ENCODE assay signal across 16 cellular contexts in genomic region chr17:73201215-73202069, GRCh38. TPM values are rescaled to one million over a fixed set of nuclear protein-coding genes. Genes with fewer than 3 reads are reported as not detected.
DNase-seq lines count a peak whose midpoint lies in the region; ATAC-seq and TF ChIP-seq lines count a peak whose summit lies in the region.
"Had no signal": no experiment of that assay in that cellular context is flagged by ENCODE, and none has a peak within 500 bp of the region (broad histone marks: within the 10 kb centered on the region; RNA-seq: fewer than 3 reads in every experiment).

No MANE protein-coding gene starts in this region.

- H3K27me3 Mint-ChIP-seq in WTC11 (ENCODE audit: low read depth) = no peaks in the 10 kb centered on the region
- H3K27me3 Mint-ChIP-seq: activated CD4-positive, alpha-beta memory T cell treated with anti-CD3 and anti-CD28 coated beads for 36 hours had no signal

- CTCF ChIA-PET in WTC11 (lab: Charles Lee) = no interaction called here

- H3K27ac Mint-ChIP-seq in WTC11 = no peak overlapping the region
- peak overlapping the region; percentile 23 for H3K27ac Mint-ChIP-seq in stimulated activated effector memory CD8-positive, alpha-beta T cell treated with anti-CD3 and anti-CD28 coated beads, Interleukin-12 subunit alpha, Interleukin-12 subunit beta, amount 100 ng/mL, for 72 hours
- H3K27ac Mint-ChIP-seq: activated CD4-positive, alpha-beta memory T cell treated with anti-CD3 and anti-CD28 coated beads for 36 hours had no signal

- intact Hi-C loops in Right ventricle myocardium inferior (cut with DNase I) = no loop called here
- intact Hi-C loops in cardiac septum (cut with DNase I) = no loop called here
- intact Hi-C loops in left ventricle myocardium superior (cut with micrococcal nuclease) = no loop called here

- H3K9me3 Mint-ChIP-seq in WTC11 = no peaks in the 10 kb centered on the region
- H3K9me3 Mint-ChIP-seq in stimulated activated effector memory CD8-positive, alpha-beta T cell treated with anti-CD3 and anti-CD28 coated beads, Interleukin-12 subunit alpha, Interleukin-12 subunit beta, amount 100 ng/mL, for 72 hours = no peaks in the 10 kb centered on the region
- H3K9me3 Mint-ChIP-seq: activated CD4-positive, alpha-beta memory T cell treated with anti-CD3 and anti-CD28 coated beads for 36 hours; brain had no signal

- no peak overlapping the region for H3K4me3 Mint-ChIP-seq in WTC11
- no peak overlapping the region for H3K4me3 Mint-ChIP-seq in stimulated activated effector memory CD8-positive, alpha-beta T cell treated with anti-CD3 and anti-CD28 coated beads, Interleukin-12 subunit alpha, Interleukin-12 subunit beta, amount 100 ng/mL, for 72 hours
- H3K4me3 Mint-ChIP-seq: activated CD4-positive, alpha-beta memory T cell treated with anti-CD3 and anti-CD28 coated beads for 36 hours; brain had no signal

- POLR2A ChIA-PET in WTC11 (lab: Charles Lee) = interaction anchor here (0.6 to 1.0 kb wide), 2 partner anchors 15 to 109 kb away, joined by 3 read pairs; no protein-coding TSS in a partner anchor

- TF ChIP-seq CTCF in WTC11 (IDR thresholded peaks at IDR 0.05) = no peak

- ATAC-seq in Right ventricle myocardium inferior (peak; percentile 54), WTC11 (no peak), left ventricle myocardium superior (peak; percentile 61)
- ATAC-seq in stimulated activated effector memory CD8-positive, alpha-beta T cell treated with anti-CD3 and anti-CD28 coated beads, Interleukin-12 subunit alpha, Interleukin-12 subunit beta, amount 100 ng/mL, for 72 hours = no peak

- H3K4me1 Mint-ChIP-seq in WTC11 = no peaks in the 10 kb centered on the region
- H3K4me1 Mint-ChIP-seq in stimulated activated effector memory CD8-positive, alpha-beta T cell treated with anti-CD3 and anti-CD28 coated beads, Interleukin-12 subunit alpha, Interleukin-12 subunit beta, amount 100 ng/mL, for 72 hours = peaks cover 12% of the 10 kb centered on the region

- no peak for DNase-seq in Right ventricle myocardium inferior (ENCODE audit: missing footprints)
- no peak for DNase-seq in cardiac septum (ENCODE audit: low spot score)
- no peak for DNase-seq in WTC11 (ENCODE audit: low spot score)
- peak; percentile 41 for DNase-seq in left ventricle myocardium superior
- DNase-seq in stimulated activated effector memory CD8-positive, alpha-beta T cell treated with anti-CD3 and anti-CD28 coated beads, Interleukin-12 subunit alpha, Interleukin-12 subunit beta, amount 100 ng/mL, for 72 hours (ENCODE audit: low spot score in 2 of 2) = no peak
- DNase-seq in medulla oblongata (ENCODE audit: extremely low spot score) = no peak
- DNase-seq in T-helper 9 cell = no peak
- DNase-seq in cerebellar nuclear complex (lab: John Stamatoyannopoulos, UW) = no peak
- DNase-seq: activated CD4-positive, alpha-beta memory T cell treated with anti-CD3 and anti-CD28 coated beads for 36 hours; hippocampal formation; Kasumi-1; NCI-H1930; SJCRH30; stimulated activated CD4-positive, alpha-beta T cell treated with anti-CD3 and anti-CD28 coated beads, Interleukin-15, amount 100 ng/mL, for 24 hours had no signal

- H3K36me3 Mint-ChIP-seq in WTC11 = peaks cover 85% of the 10 kb centered on the region
- H3K36me3 Mint-ChIP-seq in stimulated activated effector memory CD8-positive, alpha-beta T cell treated with anti-CD3 and anti-CD28 coated beads, Interleukin-12 subunit alpha, Interleukin-12 subunit beta, amount 100 ng/mL, for 72 hours = peaks cover 100% of the 10 kb centered on the region

TF ChIP-seq in WTC11, 78 proteins besides CTCF, POLR2A, EP300 and RAD21:
- TF ChIP-seq GABPB1 (CRISPR knock-in tag; IDR thresholded peaks at IDR 0.05) = peak; percentile 65; the same call in 1 of the 2 replicates
- TF ChIP-seq, protein P1, sequence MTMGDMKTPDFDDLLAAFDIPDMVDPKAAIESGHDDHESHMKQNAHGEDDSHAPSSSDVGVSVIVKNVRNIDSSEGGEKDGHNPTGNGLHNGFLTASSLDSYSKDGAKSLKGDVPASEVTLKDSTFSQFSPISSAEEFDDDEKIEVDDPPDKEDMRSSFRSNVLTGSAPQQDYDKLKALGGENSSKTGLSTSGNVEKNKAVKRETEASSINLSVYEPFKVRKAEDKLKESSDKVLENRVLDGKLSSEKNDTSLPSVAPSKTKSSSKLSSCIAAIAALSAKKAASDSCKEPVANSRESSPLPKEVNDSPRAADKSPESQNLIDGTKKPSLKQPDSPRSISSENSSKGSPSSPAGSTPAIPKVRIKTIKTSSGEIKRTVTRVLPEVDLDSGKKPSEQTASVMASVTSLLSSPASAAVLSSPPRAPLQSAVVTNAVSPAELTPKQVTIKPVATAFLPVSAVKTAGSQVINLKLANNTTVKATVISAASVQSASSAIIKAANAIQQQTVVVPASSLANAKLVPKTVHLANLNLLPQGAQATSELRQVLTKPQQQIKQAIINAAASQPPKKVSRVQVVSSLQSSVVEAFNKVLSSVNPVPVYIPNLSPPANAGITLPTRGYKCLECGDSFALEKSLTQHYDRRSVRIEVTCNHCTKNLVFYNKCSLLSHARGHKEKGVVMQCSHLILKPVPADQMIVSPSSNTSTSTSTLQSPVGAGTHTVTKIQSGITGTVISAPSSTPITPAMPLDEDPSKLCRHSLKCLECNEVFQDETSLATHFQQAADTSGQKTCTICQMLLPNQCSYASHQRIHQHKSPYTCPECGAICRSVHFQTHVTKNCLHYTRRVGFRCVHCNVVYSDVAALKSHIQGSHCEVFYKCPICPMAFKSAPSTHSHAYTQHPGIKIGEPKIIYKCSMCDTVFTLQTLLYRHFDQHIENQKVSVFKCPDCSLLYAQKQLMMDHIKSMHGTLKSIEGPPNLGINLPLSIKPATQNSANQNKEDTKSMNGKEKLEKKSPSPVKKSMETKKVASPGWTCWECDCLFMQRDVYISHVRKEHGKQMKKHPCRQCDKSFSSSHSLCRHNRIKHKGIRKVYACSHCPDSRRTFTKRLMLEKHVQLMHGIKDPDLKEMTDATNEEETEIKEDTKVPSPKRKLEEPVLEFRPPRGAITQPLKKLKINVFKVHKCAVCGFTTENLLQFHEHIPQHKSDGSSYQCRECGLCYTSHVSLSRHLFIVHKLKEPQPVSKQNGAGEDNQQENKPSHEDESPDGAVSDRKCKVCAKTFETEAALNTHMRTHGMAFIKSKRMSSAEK (CRISPR knock-in tag; IDR thresholded peaks at IDR 0.05; ENCODE audit: borderline replicate concordance) = no peak

RNA-seq across cellular contexts. Expression of gene COG1, which starts 8.6 kb away (rescaled TPM):
- total RNA-seq in Right ventricle myocardium inferior = 49.3 TPM
- total RNA-seq in cardiac septum = 48.5 TPM
- total RNA-seq in WTC11 (2021) = 19.2 to 22.6 TPM (median 19.5 TPM) in 3 replicates
- total RNA-seq in left ventricle myocardium superior = 58.2 TPM

RNA-seq across cellular contexts. Expression of gene SSTR2, which starts 36.6 kb away (rescaled TPM):
- total RNA-seq in Right ventricle myocardium inferior (0.73 TPM), cardiac septum (0.59 TPM), WTC11 (2021) (1.9 to 3.7 TPM (median 1.9 TPM) in 3 replicates), left ventricle myocardium superior (0.74 TPM)
- total RNA-seq: fibroblast of lung had no signal

Comparison
In these comparisons a context has a peak if more than half of its experiments do, and no peak if none do; other contexts are left out.
1. ATAC-seq: peak in Right ventricle myocardium inferior (single experiment) and left ventricle myocardium superior (single experiment); none in WTC11 (single experiment) and stimulated activated effector memory CD8-positive, alpha-beta T cell treated with anti-CD3 and anti-CD28 coated beads, Interleukin-12 subunit alpha, Interleukin-12 subunit beta, amount 100 ng/mL, for 72 hours (single experiment).